1 cellular context compared by ENCODE assay signal in the genomic region with DNA sequence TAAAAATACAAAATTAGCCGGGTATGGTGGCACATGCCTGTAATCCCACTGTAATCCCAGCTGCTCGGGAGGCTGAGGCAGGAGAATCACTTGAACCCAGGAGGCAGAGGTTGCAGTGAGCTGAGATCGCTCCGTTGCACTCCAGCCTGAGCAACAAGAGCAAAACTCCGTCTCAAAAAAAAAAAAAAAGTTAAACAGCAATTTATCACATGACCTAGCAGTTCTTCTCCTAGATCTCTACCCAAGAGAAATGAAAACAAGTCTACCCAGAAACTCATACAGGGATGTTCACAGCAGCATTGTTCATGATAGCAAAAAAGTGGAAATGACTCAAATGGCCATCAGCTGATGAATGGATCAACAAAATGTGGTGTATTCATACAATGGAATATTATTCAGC. TPM values are rescaled to one million over a fixed set of nuclear protein-coding genes. Genes with fewer than 3 reads are reported as not detected.
"Had no signal": no experiment of that assay in that cellular context is flagged by ENCODE, and none has a peak within 500 bp of the region (broad histone marks: within the 10 kb centered on the region; RNA-seq: fewer than 3 reads in every experiment).

No MANE protein-coding gene starts in this region.

RNA-seq across cellular contexts. Expression of gene E2F2, which starts 40.4 kb away (rescaled TPM):
- total RNA-seq: ascending aorta had no signal
